Comparison of ENCODE assay signal across 2 cellular contexts in genomic region chr3:119413603-119414280, GRCh38.
TF ChIP-seq lines count a peak whose summit lies in the region.

No MANE protein-coding gene starts in this region.

TF ChIP-seq in HEK293T, 16 proteins besides CTCF, POLR2A, EP300 and RAD21:
- TF ChIP-seq, protein P1, sequence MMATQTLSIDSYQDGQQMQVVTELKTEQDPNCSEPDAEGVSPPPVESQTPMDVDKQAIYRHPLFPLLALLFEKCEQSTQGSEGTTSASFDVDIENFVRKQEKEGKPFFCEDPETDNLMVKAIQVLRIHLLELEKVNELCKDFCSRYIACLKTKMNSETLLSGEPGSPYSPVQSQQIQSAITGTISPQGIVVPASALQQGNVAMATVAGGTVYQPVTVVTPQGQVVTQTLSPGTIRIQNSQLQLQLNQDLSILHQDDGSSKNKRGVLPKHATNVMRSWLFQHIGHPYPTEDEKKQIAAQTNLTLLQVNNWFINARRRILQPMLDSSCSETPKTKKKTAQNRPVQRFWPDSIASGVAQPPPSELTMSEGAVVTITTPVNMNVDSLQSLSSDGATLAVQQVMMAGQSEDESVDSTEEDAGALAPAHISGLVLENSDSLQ (IDR thresholded peaks at IDR 0.05), result no peak
- TF ChIP-seq NFRKB (IDR thresholded peaks at IDR 0.05) (no peak), ARNT (IDR thresholded peaks at IDR 0.05) (no peak), L3MBTL2 (conservative IDR thresholded peaks at IDR 0.05) (no peak), SP1 (IDR thresholded peaks at IDR 0.05) (no peak), FOXA1 (IDR thresholded peaks at IDR 0.05) (no peak), HDGF (IDR thresholded peaks at IDR 0.05; ENCODE audit: borderline replicate concordance) (no peak), ELF4 (IDR thresholded peaks at IDR 0.05) (no peak), ZNF384 (IDR thresholded peaks at IDR 0.05) (no peak), CTBP1 (IDR thresholded peaks at IDR 0.05; ENCODE audit: borderline replicate concordance) (no peak), SUZ12 (IDR thresholded peaks at IDR 0.05) (no peak)

TF ChIP-seq in H1, 55 proteins besides CTCF, POLR2A, EP300 and RAD21:
- TF ChIP-seq, protein P2, sequence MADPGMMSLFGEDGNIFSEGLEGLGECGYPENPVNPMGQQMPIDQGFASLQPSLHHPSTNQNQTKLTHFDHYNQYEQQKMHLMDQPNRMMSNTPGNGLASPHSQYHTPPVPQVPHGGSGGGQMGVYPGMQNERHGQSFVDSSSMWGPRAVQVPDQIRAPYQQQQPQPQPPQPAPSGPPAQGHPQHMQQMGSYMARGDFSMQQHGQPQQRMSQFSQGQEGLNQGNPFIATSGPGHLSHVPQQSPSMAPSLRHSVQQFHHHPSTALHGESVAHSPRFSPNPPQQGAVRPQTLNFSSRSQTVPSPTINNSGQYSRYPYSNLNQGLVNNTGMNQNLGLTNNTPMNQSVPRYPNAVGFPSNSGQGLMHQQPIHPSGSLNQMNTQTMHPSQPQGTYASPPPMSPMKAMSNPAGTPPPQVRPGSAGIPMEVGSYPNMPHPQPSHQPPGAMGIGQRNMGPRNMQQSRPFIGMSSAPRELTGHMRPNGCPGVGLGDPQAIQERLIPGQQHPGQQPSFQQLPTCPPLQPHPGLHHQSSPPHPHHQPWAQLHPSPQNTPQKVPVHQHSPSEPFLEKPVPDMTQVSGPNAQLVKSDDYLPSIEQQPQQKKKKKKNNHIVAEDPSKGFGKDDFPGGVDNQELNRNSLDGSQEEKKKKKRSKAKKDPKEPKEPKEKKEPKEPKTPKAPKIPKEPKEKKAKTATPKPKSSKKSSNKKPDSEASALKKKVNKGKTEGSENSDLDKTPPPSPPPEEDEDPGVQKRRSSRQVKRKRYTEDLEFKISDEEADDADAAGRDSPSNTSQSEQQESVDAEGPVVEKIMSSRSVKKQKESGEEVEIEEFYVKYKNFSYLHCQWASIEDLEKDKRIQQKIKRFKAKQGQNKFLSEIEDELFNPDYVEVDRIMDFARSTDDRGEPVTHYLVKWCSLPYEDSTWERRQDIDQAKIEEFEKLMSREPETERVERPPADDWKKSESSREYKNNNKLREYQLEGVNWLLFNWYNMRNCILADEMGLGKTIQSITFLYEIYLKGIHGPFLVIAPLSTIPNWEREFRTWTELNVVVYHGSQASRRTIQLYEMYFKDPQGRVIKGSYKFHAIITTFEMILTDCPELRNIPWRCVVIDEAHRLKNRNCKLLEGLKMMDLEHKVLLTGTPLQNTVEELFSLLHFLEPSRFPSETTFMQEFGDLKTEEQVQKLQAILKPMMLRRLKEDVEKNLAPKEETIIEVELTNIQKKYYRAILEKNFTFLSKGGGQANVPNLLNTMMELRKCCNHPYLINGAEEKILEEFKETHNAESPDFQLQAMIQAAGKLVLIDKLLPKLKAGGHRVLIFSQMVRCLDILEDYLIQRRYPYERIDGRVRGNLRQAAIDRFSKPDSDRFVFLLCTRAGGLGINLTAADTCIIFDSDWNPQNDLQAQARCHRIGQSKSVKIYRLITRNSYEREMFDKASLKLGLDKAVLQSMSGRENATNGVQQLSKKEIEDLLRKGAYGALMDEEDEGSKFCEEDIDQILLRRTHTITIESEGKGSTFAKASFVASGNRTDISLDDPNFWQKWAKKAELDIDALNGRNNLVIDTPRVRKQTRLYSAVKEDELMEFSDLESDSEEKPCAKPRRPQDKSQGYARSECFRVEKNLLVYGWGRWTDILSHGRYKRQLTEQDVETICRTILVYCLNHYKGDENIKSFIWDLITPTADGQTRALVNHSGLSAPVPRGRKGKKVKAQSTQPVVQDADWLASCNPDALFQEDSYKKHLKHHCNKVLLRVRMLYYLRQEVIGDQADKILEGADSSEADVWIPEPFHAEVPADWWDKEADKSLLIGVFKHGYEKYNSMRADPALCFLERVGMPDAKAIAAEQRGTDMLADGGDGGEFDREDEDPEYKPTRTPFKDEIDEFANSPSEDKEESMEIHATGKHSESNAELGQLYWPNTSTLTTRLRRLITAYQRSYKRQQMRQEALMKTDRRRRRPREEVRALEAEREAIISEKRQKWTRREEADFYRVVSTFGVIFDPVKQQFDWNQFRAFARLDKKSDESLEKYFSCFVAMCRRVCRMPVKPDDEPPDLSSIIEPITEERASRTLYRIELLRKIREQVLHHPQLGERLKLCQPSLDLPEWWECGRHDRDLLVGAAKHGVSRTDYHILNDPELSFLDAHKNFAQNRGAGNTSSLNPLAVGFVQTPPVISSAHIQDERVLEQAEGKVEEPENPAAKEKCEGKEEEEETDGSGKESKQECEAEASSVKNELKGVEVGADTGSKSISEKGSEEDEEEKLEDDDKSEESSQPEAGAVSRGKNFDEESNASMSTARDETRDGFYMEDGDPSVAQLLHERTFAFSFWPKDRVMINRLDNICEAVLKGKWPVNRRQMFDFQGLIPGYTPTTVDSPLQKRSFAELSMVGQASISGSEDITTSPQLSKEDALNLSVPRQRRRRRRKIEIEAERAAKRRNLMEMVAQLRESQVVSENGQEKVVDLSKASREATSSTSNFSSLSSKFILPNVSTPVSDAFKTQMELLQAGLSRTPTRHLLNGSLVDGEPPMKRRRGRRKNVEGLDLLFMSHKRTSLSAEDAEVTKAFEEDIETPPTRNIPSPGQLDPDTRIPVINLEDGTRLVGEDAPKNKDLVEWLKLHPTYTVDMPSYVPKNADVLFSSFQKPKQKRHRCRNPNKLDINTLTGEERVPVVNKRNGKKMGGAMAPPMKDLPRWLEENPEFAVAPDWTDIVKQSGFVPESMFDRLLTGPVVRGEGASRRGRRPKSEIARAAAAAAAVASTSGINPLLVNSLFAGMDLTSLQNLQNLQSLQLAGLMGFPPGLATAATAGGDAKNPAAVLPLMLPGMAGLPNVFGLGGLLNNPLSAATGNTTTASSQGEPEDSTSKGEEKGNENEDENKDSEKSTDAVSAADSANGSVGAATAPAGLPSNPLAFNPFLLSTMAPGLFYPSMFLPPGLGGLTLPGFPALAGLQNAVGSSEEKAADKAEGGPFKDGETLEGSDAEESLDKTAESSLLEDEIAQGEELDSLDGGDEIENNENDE (IDR thresholded peaks at IDR 0.05; ENCODE audit: insufficient replicate concordance, low read length), result no peak
- peak; percentile 23; the same call in 1 of the 2 replicates for TF ChIP-seq MAFK (IDR thresholded peaks at IDR 0.05; ENCODE audit: low read depth, low read length)
